In the genomic region with DNA sequence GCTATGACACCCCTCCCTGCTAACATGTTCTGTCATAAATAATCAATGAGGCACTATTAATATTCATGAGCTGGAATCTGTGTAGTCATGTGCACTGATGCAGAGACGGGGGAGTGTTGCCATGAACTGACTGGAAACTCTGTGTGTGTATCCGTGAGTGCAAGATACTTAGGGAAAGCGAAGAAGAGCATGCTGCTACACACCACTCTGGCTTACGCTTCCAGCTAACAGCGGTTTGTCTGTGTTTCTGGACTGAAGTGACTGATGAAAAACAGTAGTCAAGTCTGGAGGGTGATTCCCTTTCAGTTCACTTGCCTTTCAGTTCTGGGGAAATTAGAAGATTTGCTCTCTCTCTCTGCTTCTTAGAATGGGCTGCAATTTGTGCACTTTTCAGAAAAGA, we compare ENCODE assay signal across 17 cellular contexts.
DNase-seq lines count a peak whose midpoint lies in the region; ATAC-seq and TF ChIP-seq lines count a peak whose summit lies in the region.
"Had no signal": no experiment of that assay in that cellular context is flagged by ENCODE, and none has a peak within 500 bp of the region (broad histone marks: within the 10 kb centered on the region; RNA-seq: fewer than 3 reads in every experiment).

No MANE protein-coding gene starts in this region.

- H2BK120ac ChIP-seq in mesenchymal stem cell (ENCODE audit: low read depth, low read length): no peak overlapping the region

- H3K4me3 ChIP-seq in HEK293 (ENCODE audit: low read depth, low read length) (no peak overlapping the region), fibroblast of pulmonary artery (replicated peaks; ENCODE audit: low read depth, low read length) (no peak overlapping the region), upper lobe of right lung (no peak overlapping the region), mesenchymal stem cell (ENCODE audit: insufficient read depth in 1 of 2, low read depth in 1 of 2, low read length in 2 of 2) (no peak overlapping the region)
- H3K4me3 ChIP-seq: hepatocyte had no signal

- intact Hi-C loops in upper lobe of right lung (cut with DNase I): no loop called here

- in situ Hi-C loops in SK-MEL-5 (cut with HindIII; ENCODE audit: low pct_unique_long_range_greater_than_20kb, low sequenced_read_pairs): no loop called here

- WGBS in mesenchymal stem cell: 84% methylated on average over 5 of the region's 5 CpGs

- no peak overlapping the region for H3K4me2 ChIP-seq in mesenchymal stem cell (ENCODE audit: low read length, poor library complexity, severe bottlenecking)
- H3K4me2 ChIP-seq: hepatocyte, KMS-11 had no signal

- no peaks in the 10 kb centered on the region for H3K27me3 ChIP-seq in upper lobe of right lung
- no peaks in the 10 kb centered on the region for H3K27me3 ChIP-seq in mesenchymal stem cell (ENCODE audit: control insufficient read depth in 1 of 2, insufficient read depth in 1 of 2, low read length in 2 of 2)
- H3K27me3 ChIP-seq: hepatocyte had no signal

- H3K79me1 ChIP-seq in mesenchymal stem cell (replicated peaks; ENCODE audit: low read length, poor library complexity, severe bottlenecking): no peaks in the 10 kb centered on the region

- no peak overlapping the region for H4K8ac ChIP-seq in mesenchymal stem cell (ENCODE audit: low read length)

- no peak overlapping the region for H2AK5ac ChIP-seq in mesenchymal stem cell (ENCODE audit: low read length, severe bottlenecking)

- peaks cover 11% of the 10 kb centered on the region for H3K4me1 ChIP-seq in HEK293 (ENCODE audit: control insufficient read depth, insufficient read depth, low read length)
- no peaks in the 10 kb centered on the region for H3K4me1 ChIP-seq in upper lobe of right lung
- peaks cover 1% of the 10 kb centered on the region for H3K4me1 ChIP-seq in mesenchymal stem cell (ENCODE audit: control insufficient read depth, insufficient read depth, low read depth, low read length)

- no peak overlapping the region for H2BK12ac ChIP-seq in mesenchymal stem cell (ENCODE audit: low read length in 2 of 2)

- H3K18ac ChIP-seq in mesenchymal stem cell (ENCODE audit: low read depth in 1 of 2, low read length in 2 of 2): no peak overlapping the region

- CTCF ChIA-PET in HEK293 (lab: Yijun Ruan, JAX): no interaction called here

- ATAC-seq in upper lobe of right lung (no peak), HG03432 (IDR thresholded peaks at IDR 0.05; ENCODE audit: unreplicated experiment) (no peak)
- ATAC-seq: left colon had no signal

- H3K4ac ChIP-seq in mesenchymal stem cell (ENCODE audit: low read depth in 1 of 2, low read length in 2 of 2): no peak overlapping the region

- H2BK5ac ChIP-seq in mesenchymal stem cell (ENCODE audit: low read depth, low read length, poor library complexity, severe bottlenecking): no peak overlapping the region

- POLR2A ChIA-PET in HEK293 (lab: Yijun Ruan, JAX): no interaction called here

- no peak overlapping the region for H3K14ac ChIP-seq in mesenchymal stem cell (ENCODE audit: low read length in 2 of 2)

- H3K9ac ChIP-seq in mesenchymal stem cell (ENCODE audit: low read length): no peak overlapping the region
- H3K9ac ChIP-seq: KMS-11 had no signal

- H3K27ac ChIP-seq in HEK293 (ENCODE audit: extremely low read depth, low read depth, low read length): no peak overlapping the region
- no peak overlapping the region for H3K27ac ChIP-seq in upper lobe of right lung
- H3K27ac ChIP-seq in mesenchymal stem cell (ENCODE audit: low read length, poor library complexity, severe bottlenecking): no peak overlapping the region
- H3K27ac ChIP-seq: hepatocyte, KMS-11 had no signal

- H3K9me3 ChIP-seq in HEK293 (ENCODE audit: control insufficient read depth, insufficient read depth, low read depth, low read length): no peaks in the 10 kb centered on the region
- no peaks in the 10 kb centered on the region for H3K9me3 ChIP-seq in upper lobe of right lung
- no peaks in the 10 kb centered on the region for H3K9me3 ChIP-seq in mesenchymal stem cell (ENCODE audit: control insufficient read depth, low read length)

- H3K36me3 ChIP-seq in HEK293 (ENCODE audit: control insufficient read depth in 2 of 2, insufficient read depth in 1 of 2, low read length in 2 of 2) (no peaks in the 10 kb centered on the region), upper lobe of right lung (no peaks in the 10 kb centered on the region), mesenchymal stem cell (ENCODE audit: control insufficient read depth in 1 of 2, insufficient read depth in 2 of 2, low read depth in 1 of 2, low read length in 2 of 2) (no peaks in the 10 kb centered on the region)

- no peak overlapping the region for H2AFZ ChIP-seq in mesenchymal stem cell (ENCODE audit: low read depth, low read length)
- H2AFZ ChIP-seq: hepatocyte had no signal

- TF ChIP-seq CTCF in HEK293 (tag by site-specific recombination; IDR thresholded peaks at IDR 0.05) (no peak), fibroblast of pulmonary artery (IDR thresholded peaks at IDR 0.05; ENCODE audit: low read length, missing control alignments) (no peak), upper lobe of right lung (IDR thresholded peaks at IDR 0.05) (no peak)

- no peak overlapping the region for H2BK15ac ChIP-seq in mesenchymal stem cell (ENCODE audit: low read depth, poor library complexity, severe bottlenecking)

- DNase-seq in SK-MEL-5 (ENCODE audit: low read depth, low spot score): peak; percentile 9
- DNase-seq in fibroblast of pulmonary artery (ENCODE audit: low read depth): peak; percentile 0
- DNase-seq in pons (ENCODE audit: low spot score): peak; percentile 71
- no peak for DNase-seq in upper lobe of right lung
- no peak for DNase-seq in mesenchymal stem cell
- DNase-seq: activated B cell treated with CpG ODN at 0.5 μM for 24 hours; activated CD8-positive, alpha-beta memory T cell treated with anti-CD3 and anti-CD28 coated beads for 24 hours; AML-193; dermis blood vessel endothelial cell; DMS53; left colon; NCI-H1694 treated with DMSO at 0.1 percent for 48 hours; NCI-H510A treated with DMSO at 0.1 percent for 48 hours had no signal

- no peak overlapping the region for H3K23ac ChIP-seq in mesenchymal stem cell (ENCODE audit: low read length in 2 of 2)

- no peak overlapping the region for H4K91ac ChIP-seq in mesenchymal stem cell (ENCODE audit: low read length)

TF ChIP-seq in HEK293, 187 proteins besides CTCF, POLR2A, EP300 and RAD21:
- TF ChIP-seq ZNF843 (tag by site-specific recombination; IDR thresholded peaks at IDR 0.05) (no peak), ZNF785 (tag by site-specific recombination; IDR thresholded peaks at IDR 0.05) (no peak), SETDB1 (IDR thresholded peaks at IDR 0.05; ENCODE audit: insufficient read length, low read length) (peak; percentile 64), TRIM28 (IDR thresholded peaks at IDR 0.05; ENCODE audit: borderline replicate concordance, low read length) (0 out of 2 replicates have a peak, but pooled peaks have one; percentile 41)

Comparison
In these comparisons a context has a peak if more than half of its experiments do, and no peak if none do; other contexts are left out.
1. DNase-seq: peak in SK-MEL-5 (single experiment), fibroblast of pulmonary artery (single experiment) and pons (single experiment); none in upper lobe of right lung (single experiment) and mesenchymal stem cell (single experiment).